In the genomic region with DNA sequence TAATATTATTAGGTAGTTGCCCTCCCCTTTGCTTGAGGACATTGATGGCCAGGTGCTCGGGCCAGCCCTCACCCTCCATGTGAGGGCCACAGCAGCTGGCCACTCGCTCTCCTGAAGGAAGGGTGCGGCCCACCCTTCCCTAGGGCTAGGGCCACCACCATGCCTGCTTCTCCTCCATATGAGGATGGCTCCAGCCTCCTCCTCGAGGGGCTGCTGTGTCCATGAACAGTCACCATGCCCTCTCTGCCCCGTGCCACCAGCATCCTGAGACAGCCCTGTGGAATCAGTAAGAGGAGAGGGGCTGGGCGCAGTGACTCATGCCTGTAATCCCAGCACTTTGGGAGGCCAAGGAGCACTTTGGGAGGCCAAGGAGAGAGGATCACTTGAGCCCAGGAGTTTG, we compare ENCODE assay signal across 25 cellular contexts. TPM values are rescaled to one million over a fixed set of nuclear protein-coding genes. Genes with fewer than 3 reads are reported as not detected.
DNase-seq lines count a peak whose midpoint lies in the region; ATAC-seq, FAIRE-seq and TF ChIP-seq lines count a peak whose summit lies in the region.
"Had no signal": no experiment of that assay in that cellular context is flagged by ENCODE, and none has a peak within 500 bp of the region (broad histone marks: within the 10 kb centered on the region; RNA-seq: fewer than 3 reads in every experiment).

No MANE protein-coding gene starts in this region.

- intact Hi-C loops in dorsolateral prefrontal cortex (cut with DNase I), result loop anchor here (2.0 to 5.0 kb wide), 3 partner anchors 54 to 121 kb away; partner anchors contain the start of genes IWS1 (in 1 of the 2) and SFT2D3 (in 1 of the 2)

- H3K27me3 ChIP-seq in muscle layer of colon (ENCODE audit: control insufficient read depth in 1 of 2, insufficient read depth in 2 of 2, low read length in 2 of 2) (no peaks in the 10 kb centered on the region), thoracic aorta (replicated peaks; ENCODE audit: insufficient read depth) (no peaks in the 10 kb centered on the region), dorsolateral prefrontal cortex (no peaks in the 10 kb centered on the region)
- H3K27me3 ChIP-seq: brain microvascular endothelial cell had no signal

- FAIRE-seq in HTR-8/SVneo (lab: Jason Lieb, UNC), result peak; percentile 66
- FAIRE-seq: GM19239, K562 had no signal

- ATAC-seq in thoracic aorta (ENCODE audit: insufficient number of reproducible peaks, low FRiP score, low read depth), result no peak
- ATAC-seq: activated CD8-positive, alpha-beta T cell treated with anti-CD3 and anti-CD28 coated beads for 36 hours; K562 had no signal

- H3K4me3 ChIP-seq in muscle layer of colon (ENCODE audit: low read depth in 1 of 2, low read length in 2 of 2) (no peak overlapping the region), thoracic aorta (no peak overlapping the region), dorsolateral prefrontal cortex (peak overlapping the region in 8 of 59 donors; percentile 11 to 52 (median 25))
- H3K4me3 ChIP-seq: K562 had no signal

- H3K9ac ChIP-seq in muscle layer of colon (ENCODE audit: low read length), result peak overlapping the region; percentile 19
- H3K9ac ChIP-seq: parathyroid adenoma had no signal

- peaks cover 94% of the 10 kb centered on the region for H3K4me1 ChIP-seq in muscle layer of colon (ENCODE audit: insufficient read depth, low read length)
- peaks cover 43 to 79% of the 10 kb centered on the region in 2 donors for H3K4me1 ChIP-seq in thoracic aorta (ENCODE audit: control insufficient read depth in 1 of 2, low read depth in 2 of 2)
- H3K4me1 ChIP-seq: parathyroid adenoma had no signal

- DNase-seq in HTR-8/SVneo (ENCODE audit: insufficient read length, low spot score), result no peak
- no peak for DNase-seq in caudate nucleus (lab: John Stamatoyannopoulos, UW)
- DNase-seq in thoracic aorta (ENCODE audit: low spot score), result no peak
- DNase-seq in HPDE6-E6E7 (ENCODE audit: extremely low spot score), result no peak
- DNase-seq in activated gamma-delta T cell (lab: John Stamatoyannopoulos, UW), result no peak
- DNase-seq in dorsolateral prefrontal cortex, result no peak
- DNase-seq: activated CD8-positive, alpha-beta T cell treated with anti-CD3 and anti-CD28 coated beads for 36 hours; activated naive CD4-positive, alpha-beta T cell treated with anti-CD3 and anti-CD28 coated beads, Interleukin-2, amount 50 U/mL, for 16 hours; activated T-cell treated with anti-CD3 and anti-CD28 coated beads, Interleukin-2, amount 50 U/mL, for 24 hours; brain microvascular endothelial cell; Calu3; H7; NCI-H2029; NCI-H524; SHP77 treated with DMSO at 0.1 percent for 48 hours; WERI-Rb-1 had no signal

- peak overlapping the region; percentile 88 for H3K27ac ChIP-seq in caudate nucleus (ENCODE audit: low read depth, low read length)
- H3K27ac ChIP-seq in muscle layer of colon (ENCODE audit: low read depth, low read length), result peak overlapping the region; percentile 89
- peak overlapping the region; percentile 64 to 70 for H3K27ac ChIP-seq in thoracic aorta
- peak overlapping the region in 28 of 59 donors; percentile 10 to 88 (median 76) for H3K27ac ChIP-seq in dorsolateral prefrontal cortex
- H3K27ac ChIP-seq: brain microvascular endothelial cell, HL-60, parathyroid adenoma, WERI-Rb-1 had no signal

- no peaks in the 10 kb centered on the region for H3K9me3 ChIP-seq in muscle layer of colon (ENCODE audit: low read length)
- no peaks in the 10 kb centered on the region for H3K9me3 ChIP-seq in thoracic aorta

- TF ChIP-seq CTCF in thoracic aorta (IDR thresholded peaks at IDR 0.05) (no peak), dorsolateral prefrontal cortex (IDR thresholded peaks at IDR 0.05 in 54 of 56, conservative IDR thresholded peaks at IDR 0.05 in 2 of 56; ENCODE audit: low read depth in 1 of 56, partially characterized antibody in 56 of 56) (no peak)

- H3K36me3 ChIP-seq in muscle layer of colon (ENCODE audit: insufficient read depth, low read length) (peaks cover 11% of the 10 kb centered on the region), thoracic aorta (peaks cover 8% of the 10 kb centered on the region)
- H3K36me3 ChIP-seq: brain microvascular endothelial cell, WERI-Rb-1 had no signal

RNA-seq across cellular contexts. Expression of gene GPR17, which starts 2.4 kb away (rescaled TPM):
- total RNA-seq in thoracic aorta (not detected), dorsolateral prefrontal cortex (10 to 100 TPM in 78 of 120 experiments, 1 to 10 TPM in 41, under 1 TPM in 1; 0.72 to 27.7 (median 11.7) TPM)
- total RNA-seq: activated CD8-positive, alpha-beta T cell treated with anti-CD3 and anti-CD28 coated beads for 36 hours; Calu3; glomerular endothelial cell; H7; K562; myocyte; T-helper 1 cell treated with Interleukin-12 subunit alpha and Interleukin-12 subunit beta and Interleukin-4 antibody, amounts not matched to agents 30 ng/mL and 1 ng/mL, for 36 hours; ureter had no signal

RNA-seq across cellular contexts. Expression of gene LIMS2, which starts 27.0 kb away (rescaled TPM):
- total RNA-seq in thoracic aorta, result 100 to 1,000 TPM; 177 to 246 TPM
- 10 to 100 TPM in 109 of 120 experiments, 1 to 10 TPM in 11; 5.8 to 55.7 (median 18.4) TPM for total RNA-seq in dorsolateral prefrontal cortex

RNA-seq across cellular contexts. Expression of gene SFT2D3, which starts 53.0 kb away (rescaled TPM):
- total RNA-seq in thoracic aorta, result 1 to 10 TPM; 7.1 to 9.5 TPM
- 1 to 10 TPM; 1.3 to 5.3 (median 3.1) TPM for total RNA-seq in dorsolateral prefrontal cortex
